In the genomic region with DNA sequence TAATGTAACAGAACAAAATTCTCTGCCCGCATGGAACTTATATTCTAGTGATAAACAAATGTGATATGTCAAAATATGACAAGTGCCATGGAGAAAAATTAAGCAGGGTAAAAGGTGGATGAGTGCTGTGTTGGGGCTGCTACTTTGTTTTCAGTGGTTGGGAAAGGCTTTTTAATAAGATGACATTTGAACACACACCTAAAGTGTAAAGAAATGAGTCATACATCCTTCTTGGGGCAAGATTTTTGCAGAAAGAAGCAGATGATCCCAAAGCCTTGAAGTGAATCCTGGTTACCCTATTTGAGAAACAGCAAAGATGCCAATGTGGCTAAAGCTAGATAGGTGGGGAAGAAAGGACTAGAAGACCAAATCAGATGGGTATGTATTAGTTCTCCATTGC, we compare ENCODE assay signal across 25 cellular contexts.
DNase-seq lines count a peak whose midpoint lies in the region; ATAC-seq and TF ChIP-seq lines count a peak whose summit lies in the region.
"Had no signal": no experiment of that assay in that cellular context is flagged by ENCODE, and none has a peak within 500 bp of the region (broad histone marks: within the 10 kb centered on the region; RNA-seq: fewer than 3 reads in every experiment).

No MANE protein-coding gene starts in this region.

- TF ChIP-seq CTCF in epithelial cell of esophagus (IDR thresholded peaks at IDR 0.05; ENCODE audit: insufficient read depth, low read depth, low read length, missing control alignments), result no peak
- TF ChIP-seq CTCF in WTC11 (IDR thresholded peaks at IDR 0.05), result no peak

- H3K4me3 ChIP-seq in epithelial cell of esophagus (ENCODE audit: low read length), result no peak overlapping the region
- H3K4me3 ChIP-seq: BLaER1 treated with 17β-estradiol and CSF1 and Interleukin-3, amounts not matched to agents 10 nM and 100 nM; GM23338; SJSA1 had no signal

- intact Hi-C loops in activated CD4-positive, alpha-beta T cell treated with anti-CD3 and anti-CD28 coated beads, Interleukin-2, amount 10 ng/mL, durations not matched to agents 24 days and 14 days (cut with micrococcal nuclease), result loop anchor here (2.0 to 5.0 kb wide), 4 partner anchors 125 to 565 kb away; a partner anchor contains a TSS

- H3K27ac Mint-ChIP-seq in activated CD4-positive, alpha-beta T cell treated with anti-CD3 and anti-CD28 coated beads, Interleukin-2, amount 10 ng/mL, durations not matched to agents 24 days and 14 days, result no peak overlapping the region
- no peak overlapping the region for H3K27ac Mint-ChIP-seq in activated CD4-positive, alpha-beta T cell treated with anti-CD3 and anti-CD28 coated beads, Interleukin-2, amount 10 ng/mL, durations not matched to agents 7 days and 5 days
- H3K27ac Mint-ChIP-seq in stimulated activated naive CD8-positive, alpha-beta T cell treated with anti-CD3 and anti-CD28 coated beads, Interleukin-15, amount 100 ng/mL, for 72 hours, result no peak overlapping the region
- H3K27ac Mint-ChIP-seq in WTC11, result no peak overlapping the region
- H3K27ac Mint-ChIP-seq: GM23338 had no signal

- H3K4me3 Mint-ChIP-seq in activated CD4-positive, alpha-beta T cell treated with anti-CD3 and anti-CD28 coated beads, Interleukin-2, amount 10 ng/mL, durations not matched to agents 24 days and 14 days, result no peak overlapping the region
- no peak overlapping the region for H3K4me3 Mint-ChIP-seq in activated CD4-positive, alpha-beta T cell treated with anti-CD3 and anti-CD28 coated beads, Interleukin-2, amount 10 ng/mL, durations not matched to agents 7 days and 5 days
- no peak overlapping the region for H3K4me3 Mint-ChIP-seq in stimulated activated naive CD8-positive, alpha-beta T cell treated with anti-CD3 and anti-CD28 coated beads, Interleukin-15, amount 100 ng/mL, for 72 hours
- H3K4me3 Mint-ChIP-seq in WTC11, result no peak overlapping the region
- H3K4me3 Mint-ChIP-seq: CD4-positive, alpha-beta memory T cell; GM23338 had no signal

- peak; percentile 48 for ATAC-seq in stimulated activated naive CD8-positive, alpha-beta T cell treated with anti-CD3 and anti-CD28 coated beads, Interleukin-15, Interleukin-2, amounts not matched to agents 100 U/mL and 50 U/mL, for 24 hours
- no peak for ATAC-seq in stimulated activated naive CD8-positive, alpha-beta T cell treated with anti-CD3 and anti-CD28 coated beads, Interleukin-15, amount 100 ng/mL, for 72 hours
- ATAC-seq in WTC11 (no peak), GM19324 (IDR thresholded peaks at IDR 0.05; ENCODE audit: low FRiP score, unreplicated experiment) (no peak)
- ATAC-seq: GM23338, HepG2 had no signal

- no peaks in the 10 kb centered on the region for H3K9me3 Mint-ChIP-seq in activated CD4-positive, alpha-beta T cell treated with anti-CD3 and anti-CD28 coated beads, Interleukin-2, amount 10 ng/mL, durations not matched to agents 24 days and 14 days
- no peaks in the 10 kb centered on the region for H3K9me3 Mint-ChIP-seq in activated CD4-positive, alpha-beta T cell treated with anti-CD3 and anti-CD28 coated beads, Interleukin-2, amount 10 ng/mL, durations not matched to agents 7 days and 5 days
- H3K9me3 Mint-ChIP-seq in stimulated activated naive CD8-positive, alpha-beta T cell treated with anti-CD3 and anti-CD28 coated beads, Interleukin-15, amount 100 ng/mL, for 72 hours, result no peaks in the 10 kb centered on the region
- no peaks in the 10 kb centered on the region for H3K9me3 Mint-ChIP-seq in WTC11
- H3K9me3 Mint-ChIP-seq: CD4-positive, alpha-beta memory T cell; GM23338 had no signal

- CTCF ChIA-PET in activated CD4-positive, alpha-beta T cell treated with anti-CD3 and anti-CD28 coated beads, Interleukin-2, amount 10 ng/mL, durations not matched to agents 7 days and 5 days (lab: Charles Lee), result interaction anchor here (1.7 to 2.4 kb wide), 2 partner anchors 11 to 16 kb away, joined by 9 to 15 read pairs; no protein-coding TSS in a partner anchor
- CTCF ChIA-PET in WTC11 (lab: Charles Lee), result interaction anchor here (1.2 to 1.5 kb wide), 2 partner anchors 8 to 146 kb away, joined by 3 read pairs; no protein-coding TSS in a partner anchor

- peak; percentile 37 for DNase-seq in activated CD4-positive, alpha-beta T cell treated with anti-CD3 and anti-CD28 coated beads, Interleukin-2, amount 10 ng/mL, durations not matched to agents 24 days and 14 days
- no peak for DNase-seq in activated CD4-positive, alpha-beta T cell treated with anti-CD3 and anti-CD28 coated beads, Interleukin-2, amount 10 ng/mL, durations not matched to agents 7 days and 5 days
- DNase-seq in stimulated activated naive CD8-positive, alpha-beta T cell treated with anti-CD3 and anti-CD28 coated beads, Interleukin-15, Interleukin-2, amounts not matched to agents 100 U/mL and 50 U/mL, for 24 hours, result no peak
- DNase-seq in stimulated activated naive CD8-positive, alpha-beta T cell treated with anti-CD3 and anti-CD28 coated beads, Interleukin-15, amount 100 ng/mL, for 72 hours, result no peak
- DNase-seq in epithelial cell of esophagus (ENCODE audit: low read depth), result peak; percentile 39
- DNase-seq in NCI-H1092 treated with DMSO at 0.1 percent for 48 hours (lab: John Stamatoyannopoulos, UW), result no peak
- DNase-seq in WTC11 (ENCODE audit: low spot score), result no peak
- DNase-seq: 8988T; Caco-2; CD4-positive, alpha-beta memory T cell; DMS 273 treated with DMSO at 0.1 percent for 48 hours; DMS79 treated with DMSO at 0.1 percent for 48 hours; HCEC 1CT; KBM-7; NCI-H1092; NCI-H146; NCI-H2029; NCI-H2227 treated with DMSO at 0.1 percent for 48 hours; NCI-H510A treated with DMSO at 0.1 percent for 48 hours; NCI-H748 treated with DMSO at 0.1 percent for 48 hours had no signal

- H3K27me3 Mint-ChIP-seq in activated CD4-positive, alpha-beta T cell treated with anti-CD3 and anti-CD28 coated beads, Interleukin-2, amount 10 ng/mL, durations not matched to agents 24 days and 14 days, result no peaks in the 10 kb centered on the region
- H3K27me3 Mint-ChIP-seq in activated CD4-positive, alpha-beta T cell treated with anti-CD3 and anti-CD28 coated beads, Interleukin-2, amount 10 ng/mL, durations not matched to agents 7 days and 5 days, result no peaks in the 10 kb centered on the region
- H3K27me3 Mint-ChIP-seq in stimulated activated naive CD8-positive, alpha-beta T cell treated with anti-CD3 and anti-CD28 coated beads, Interleukin-15, amount 100 ng/mL, for 72 hours, result no peaks in the 10 kb centered on the region
- no peaks in the 10 kb centered on the region for H3K27me3 Mint-ChIP-seq in WTC11 (ENCODE audit: low read depth)
- H3K27me3 Mint-ChIP-seq: CD4-positive, alpha-beta memory T cell had no signal

- H3K4me1 Mint-ChIP-seq in activated CD4-positive, alpha-beta T cell treated with anti-CD3 and anti-CD28 coated beads, Interleukin-2, amount 10 ng/mL, durations not matched to agents 24 days and 14 days, result peaks cover 10% of the 10 kb centered on the region
- peaks cover 7% of the 10 kb centered on the region for H3K4me1 Mint-ChIP-seq in activated CD4-positive, alpha-beta T cell treated with anti-CD3 and anti-CD28 coated beads, Interleukin-2, amount 10 ng/mL, durations not matched to agents 7 days and 5 days
- peaks cover 15% of the 10 kb centered on the region for H3K4me1 Mint-ChIP-seq in stimulated activated naive CD8-positive, alpha-beta T cell treated with anti-CD3 and anti-CD28 coated beads, Interleukin-15, amount 100 ng/mL, for 72 hours
- no peaks in the 10 kb centered on the region for H3K4me1 Mint-ChIP-seq in WTC11

- no peaks in the 10 kb centered on the region for H3K36me3 Mint-ChIP-seq in activated CD4-positive, alpha-beta T cell treated with anti-CD3 and anti-CD28 coated beads, Interleukin-2, amount 10 ng/mL, durations not matched to agents 24 days and 14 days (ENCODE audit: low read depth)
- peaks cover 14% of the 10 kb centered on the region for H3K36me3 Mint-ChIP-seq in activated CD4-positive, alpha-beta T cell treated with anti-CD3 and anti-CD28 coated beads, Interleukin-2, amount 10 ng/mL, durations not matched to agents 7 days and 5 days (ENCODE audit: low read depth)
- no peaks in the 10 kb centered on the region for H3K36me3 Mint-ChIP-seq in WTC11

- POLR2A ChIA-PET in activated CD4-positive, alpha-beta T cell treated with anti-CD3 and anti-CD28 coated beads, Interleukin-2, amount 10 ng/mL, durations not matched to agents 7 days and 5 days (lab: Charles Lee), result no interaction called here
- POLR2A ChIA-PET in WTC11 (lab: Charles Lee), result no interaction called here

TF ChIP-seq in WTC11, 78 proteins besides CTCF, POLR2A, EP300 and RAD21 (continues in another document):
- TF ChIP-seq ATF1 (CRISPR knock-in tag; IDR thresholded peaks at IDR 0.05), result no peak
- TF ChIP-seq, protein P1, sequence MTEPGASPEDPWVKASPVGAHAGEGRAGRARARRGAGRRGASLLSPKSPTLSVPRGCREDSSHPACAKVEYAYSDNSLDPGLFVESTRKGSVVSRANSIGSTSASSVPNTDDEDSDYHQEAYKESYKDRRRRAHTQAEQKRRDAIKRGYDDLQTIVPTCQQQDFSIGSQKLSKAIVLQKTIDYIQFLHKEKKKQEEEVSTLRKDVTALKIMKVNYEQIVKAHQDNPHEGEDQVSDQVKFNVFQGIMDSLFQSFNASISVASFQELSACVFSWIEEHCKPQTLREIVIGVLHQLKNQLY (CRISPR knock-in tag; IDR thresholded peaks at IDR 0.05), result no peak
- TF ChIP-seq ZBTB21 (CRISPR knock-in tag; IDR thresholded peaks at IDR 0.05; ENCODE audit: borderline replicate concordance), result no peak
- no peak for TF ChIP-seq ZNF263 (CRISPR knock-in tag; IDR thresholded peaks at IDR 0.05; ENCODE audit: low read depth)
- no peak for TF ChIP-seq ZNF671 (CRISPR knock-in tag; IDR thresholded peaks at IDR 0.05)
- TF ChIP-seq TCF7 (CRISPR knock-in tag; IDR thresholded peaks at IDR 0.05; ENCODE audit: low read depth), result no peak
- TF ChIP-seq, protein P2, sequence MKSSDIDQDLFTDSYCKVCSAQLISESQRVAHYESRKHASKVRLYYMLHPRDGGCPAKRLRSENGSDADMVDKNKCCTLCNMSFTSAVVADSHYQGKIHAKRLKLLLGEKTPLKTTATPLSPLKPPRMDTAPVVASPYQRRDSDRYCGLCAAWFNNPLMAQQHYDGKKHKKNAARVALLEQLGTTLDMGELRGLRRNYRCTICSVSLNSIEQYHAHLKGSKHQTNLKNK (CRISPR knock-in tag; IDR thresholded peaks at IDR 0.05), result no peak
- TF ChIP-seq, protein P3, sequence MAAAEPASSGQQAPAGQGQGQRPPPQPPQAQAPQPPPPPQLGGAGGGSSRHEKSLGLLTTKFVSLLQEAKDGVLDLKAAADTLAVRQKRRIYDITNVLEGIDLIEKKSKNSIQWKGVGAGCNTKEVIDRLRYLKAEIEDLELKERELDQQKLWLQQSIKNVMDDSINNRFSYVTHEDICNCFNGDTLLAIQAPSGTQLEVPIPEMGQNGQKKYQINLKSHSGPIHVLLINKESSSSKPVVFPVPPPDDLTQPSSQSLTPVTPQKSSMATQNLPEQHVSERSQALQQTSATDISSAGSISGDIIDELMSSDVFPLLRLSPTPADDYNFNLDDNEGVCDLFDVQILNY (CRISPR knock-in tag; IDR thresholded peaks at IDR 0.05), result no peak
- no peak for TF ChIP-seq NR3C1 (CRISPR knock-in tag; conservative IDR thresholded peaks at IDR 0.05; ENCODE audit: low read depth)

Comparison
In these comparisons a context has a peak if more than half of its experiments do, and no peak if none do; other contexts are left out.
1. DNase-seq: peak in activated CD4-positive, alpha-beta T cell treated with anti-CD3 and anti-CD28 coated beads, Interleukin-2, amount 10 ng/mL, durations not matched to agents 24 days and 14 days (single experiment) and epithelial cell of esophagus (single experiment); none in activated CD4-positive, alpha-beta T cell treated with anti-CD3 and anti-CD28 coated beads, Interleukin-2, amount 10 ng/mL, durations not matched to agents 7 days and 5 days (single experiment), stimulated activated naive CD8-positive, alpha-beta T cell treated with anti-CD3 and anti-CD28 coated beads, Interleukin-15, Interleukin-2, amounts not matched to agents 100 U/mL and 50 U/mL, for 24 hours (single experiment), stimulated activated naive CD8-positive, alpha-beta T cell treated with anti-CD3 and anti-CD28 coated beads, Interleukin-15, amount 100 ng/mL, for 72 hours (0 of 2), NCI-H1092 treated with DMSO at 0.1 percent for 48 hours (single experiment) and WTC11 (single experiment).